Comparison of ENCODE assay signal across 1 cellular context in the genomic region with DNA sequence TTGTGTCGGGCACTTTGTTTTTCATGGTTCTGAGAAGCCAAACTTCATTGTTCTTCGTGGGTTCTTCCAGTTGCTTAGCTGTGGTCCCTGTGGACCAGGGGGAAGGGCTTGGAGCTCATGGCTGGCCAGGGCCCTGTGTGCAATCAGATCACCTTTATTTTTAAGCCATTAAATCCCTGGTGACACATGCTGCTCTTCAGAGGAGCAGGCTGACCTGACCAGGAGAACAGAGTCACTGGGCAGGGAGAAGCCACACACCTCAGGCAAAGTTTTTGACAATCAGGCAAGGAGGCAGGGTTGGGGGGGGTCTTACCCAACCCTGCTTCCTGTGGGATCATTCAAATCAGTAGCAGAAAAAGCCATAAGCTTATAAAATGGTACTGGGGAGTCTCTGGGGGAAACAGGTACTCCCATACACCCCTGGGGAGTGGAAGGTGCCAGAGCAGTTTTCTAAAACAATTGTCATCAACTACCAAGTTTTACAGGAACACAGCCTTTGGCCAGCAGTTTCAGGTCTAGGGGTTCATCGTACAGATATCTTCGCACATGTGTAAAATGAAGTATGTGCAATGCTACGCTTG.
TF ChIP-seq lines count a peak whose summit lies in the region.

No MANE protein-coding gene starts in this region.

TF ChIP-seq in HEK293, 187 proteins besides CTCF, POLR2A, EP300 and RAD21 (continued from another document):
- peak; percentile 98 for TF ChIP-seq PRDM10 (tag by site-specific recombination; IDR thresholded peaks at IDR 0.05)
